Comparison of ENCODE assay signal across 8 cellular contexts in the genomic region with DNA sequence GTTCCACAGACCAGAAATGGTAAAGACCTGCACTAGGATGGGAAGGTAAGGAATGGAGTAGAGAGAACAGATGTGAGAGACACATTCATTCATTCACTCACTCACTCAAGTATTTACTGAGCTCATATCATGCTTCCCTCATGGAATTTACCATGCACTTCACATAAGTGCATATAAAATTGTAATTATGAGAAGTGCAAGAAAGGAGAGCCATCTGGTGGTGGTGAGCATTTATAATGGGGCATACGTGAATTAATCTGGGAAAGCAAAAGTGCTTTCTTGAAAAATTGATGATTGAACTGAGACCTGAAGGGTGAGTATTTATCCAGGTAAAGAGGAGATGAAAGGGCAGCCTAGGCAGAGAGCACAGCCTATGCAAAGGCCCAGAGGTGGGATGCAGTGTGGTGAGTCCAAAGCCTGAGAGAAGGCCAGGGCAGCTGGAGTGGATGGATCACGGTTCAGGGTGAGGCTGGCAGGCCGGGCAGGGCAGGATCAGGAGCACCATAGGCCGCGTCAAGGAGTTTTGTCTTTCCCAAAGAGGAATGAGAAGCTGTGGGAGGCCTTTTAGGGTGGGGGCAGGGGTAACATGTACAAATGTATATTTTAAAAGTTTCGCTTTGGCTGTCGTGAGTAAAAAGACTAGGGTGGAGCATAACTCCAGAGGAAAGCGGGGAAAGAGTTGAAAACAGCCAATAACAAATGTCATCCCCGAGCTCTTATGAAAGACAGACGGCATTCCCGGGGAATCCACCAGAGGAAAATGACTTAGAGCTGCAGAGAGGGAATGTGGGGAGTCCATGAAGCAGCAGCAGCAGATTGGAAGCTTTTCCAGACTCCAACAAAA.
DNase-seq lines count a peak whose midpoint lies in the region; FAIRE-seq and TF ChIP-seq lines count a peak whose summit lies in the region.
"Not testable (repeated sequence)": the region's sequence is repeated elsewhere in the genome, so short reads cannot be mapped to it uniquely, and the experiment has no call there.

No MANE protein-coding gene starts in this region.

- in situ Hi-C loops in SK-MEL-5 (cut with HindIII; ENCODE audit: low pct_unique_long_range_greater_than_20kb, low sequenced_read_pairs), result not testable (repeated sequence)

- not testable (repeated sequence) for TF ChIP-seq POLR2A in uterus (IDR thresholded peaks at IDR 0.05)

- H3K27me3 Mint-ChIP-seq in HFFc6 (ENCODE audit: insufficient read depth); osteocyte (ENCODE audit: unreplicated experiment): not testable (repeated sequence)

- FAIRE-seq in D721Med (lab: Jason Lieb, UNC), result not testable (repeated sequence)

- H3K9me3 ChIP-seq in cardiac muscle cell (ENCODE audit: low read depth); uterus: not testable (repeated sequence)

- peak overlapping the region; percentile 86 for H3K27ac ChIP-seq in cardiac muscle cell
- H3K27ac ChIP-seq in uterus, result peak overlapping the region; percentile 69 to 70

- not testable (repeated sequence) for H3K36me3 Mint-ChIP-seq in HFFc6 (ENCODE audit: low read depth); osteocyte (ENCODE audit: unreplicated experiment)

- peak; percentile 30 for TF ChIP-seq CTCF in D721Med (IDR thresholded peaks at IDR 0.05; ENCODE audit: insufficient read depth, missing control alignments)
- TF ChIP-seq CTCF in HFFc6 (IDR thresholded peaks at IDR 0.05), result peak; percentile 70
- peak; percentile 27 for TF ChIP-seq CTCF in cardiac fibroblast (IDR thresholded peaks at IDR 0.05; ENCODE audit: low read depth, low read length)
- peak; percentile 28 for TF ChIP-seq CTCF in cardiac muscle cell (IDR thresholded peaks at IDR 0.05; ENCODE audit: low read depth, low read length)
- TF ChIP-seq CTCF in osteocyte (IDR thresholded peaks at IDR 0.05), result peak; percentile 51
- TF ChIP-seq CTCF in uterus (IDR thresholded peaks at IDR 0.05), result peak in 3 of 4 experiments; percentile 14 to 31 (median 24)

- peak overlapping the region; percentile 1; the same call in 1 of the 2 replicates for H3K4me3 Mint-ChIP-seq in HFFc6
- not testable (repeated sequence) for H3K4me3 Mint-ChIP-seq in osteocyte (ENCODE audit: unreplicated experiment)

- H3K4me1 ChIP-seq in cardiac muscle cell (ENCODE audit: low read depth) (peaks cover 14% of the 10 kb centered on the region), uterus (peaks cover 0 to 22% of the 10 kb centered on the region in 2 donors)

- not testable (repeated sequence) for H3K27me3 ChIP-seq in cardiac muscle cell, uterus

- not testable (repeated sequence) for DNase-seq in D721Med (ENCODE audit: insufficient read length, low spot score); HFFc6; osteocyte (ENCODE audit: extremely low spot score, unreplicated experiment); uterus
- peak; percentile 18 for DNase-seq in NCI-H2171 treated with DMSO at 0.1 percent for 48 hours (lab: John Stamatoyannopoulos, UW)
- DNase-seq in SK-MEL-5 (ENCODE audit: low read depth, low spot score), result peak; percentile 27
- peak; percentile 27 to 47 for DNase-seq in cardiac fibroblast (ENCODE audit: low read depth in 2 of 2)
- peak in 1 of 2 donors; percentile 35 for DNase-seq in cardiac muscle cell (ENCODE audit: low read depth in 1 of 2, low spot score in 1 of 2)

- intact Hi-C loops in uterus (cut with DNase I; ENCODE audit: low total_unique reads), result not testable (repeated sequence)

- not testable (repeated sequence) for H3K4me3 ChIP-seq in cardiac fibroblast (replicated peaks in 1 of 2; ENCODE audit: low read depth in 2 of 2, low read length in 2 of 2); cardiac muscle cell; uterus

- H3K36me3 ChIP-seq in cardiac muscle cell, uterus: not testable (repeated sequence)

- H3K9me3 Mint-ChIP-seq in HFFc6; osteocyte (ENCODE audit: unreplicated experiment): not testable (repeated sequence)

- 0 out of 2 replicates have a peak overlapping the region, but pooled peaks have one; percentile 4 for H3K27ac Mint-ChIP-seq in HFFc6
- H3K27ac Mint-ChIP-seq in osteocyte (ENCODE audit: unreplicated experiment), result peak overlapping the region; percentile 96

- H3K4me1 Mint-ChIP-seq in HFFc6 (ENCODE audit: low read depth) (peaks cover 49% of the 10 kb centered on the region), osteocyte (ENCODE audit: unreplicated experiment) (peaks cover 61% of the 10 kb centered on the region)
